ENCODE assay signal across 4 cellular contexts in genomic region chr22:15835729-15836128, GRCh38.
DNase-seq lines count a peak whose midpoint lies in the region; ATAC-seq and TF ChIP-seq lines count a peak whose summit lies in the region.
"Not testable (repeated sequence)": the region's sequence is repeated elsewhere in the genome, so short reads cannot be mapped to it uniquely, and the experiment has no call there.

No MANE protein-coding gene starts in this region.

- not testable (repeated sequence) for H3K4me3 Mint-ChIP-seq in chondrocyte (ENCODE audit: unreplicated experiment); osteocyte (ENCODE audit: unreplicated experiment)

- H3K4me1 ChIP-seq in upper lobe of left lung: not testable (repeated sequence)

- not testable (repeated sequence) for TF ChIP-seq POLR2A in upper lobe of left lung (IDR thresholded peaks at IDR 0.05)

- not testable (repeated sequence) for H3K9me3 ChIP-seq in upper lobe of left lung

- DNase-seq in chondrocyte (ENCODE audit: low spot score) (peak; percentile 19), cardiac septum (ENCODE audit: low spot score) (peak; percentile 61), osteocyte (ENCODE audit: extremely low spot score, unreplicated experiment) (peak; percentile 76)
- DNase-seq in upper lobe of left lung: not testable (repeated sequence)

- H3K27me3 Mint-ChIP-seq in chondrocyte (ENCODE audit: low read depth); osteocyte (ENCODE audit: unreplicated experiment): not testable (repeated sequence)

- not testable (repeated sequence) for H3K36me3 ChIP-seq in upper lobe of left lung

- not testable (repeated sequence) for H3K27ac ChIP-seq in upper lobe of left lung

- H3K27ac Mint-ChIP-seq in chondrocyte (ENCODE audit: unreplicated experiment); osteocyte (ENCODE audit: unreplicated experiment): not testable (repeated sequence)

- TF ChIP-seq EP300 in upper lobe of left lung (IDR thresholded peaks at IDR 0.05): not testable (repeated sequence)

- intact Hi-C loops in cardiac septum (cut with DNase I): not testable (repeated sequence)

- not testable (repeated sequence) for H3K36me3 Mint-ChIP-seq in chondrocyte (ENCODE audit: low read depth); osteocyte (ENCODE audit: unreplicated experiment)

- WGBS in upper lobe of left lung, 2 donors: 62 to 65% methylated on average over 7 to 9 of the region's 9 CpGs

- not testable (repeated sequence) for H3K4me3 ChIP-seq in upper lobe of left lung

- TF ChIP-seq CTCF in chondrocyte (IDR thresholded peaks at IDR 0.05); osteocyte (IDR thresholded peaks at IDR 0.05); upper lobe of left lung (IDR thresholded peaks at IDR 0.05): not testable (repeated sequence)

- H3K9me3 Mint-ChIP-seq in chondrocyte (ENCODE audit: low read depth); osteocyte (ENCODE audit: unreplicated experiment): not testable (repeated sequence)

- H3K4me1 Mint-ChIP-seq in chondrocyte (ENCODE audit: low read depth); osteocyte (ENCODE audit: unreplicated experiment): not testable (repeated sequence)

- ATAC-seq in upper lobe of left lung (ENCODE audit: low FRiP score in 2 of 2): peak; percentile 17 to 47

- H3K27me3 ChIP-seq in upper lobe of left lung: not testable (repeated sequence)
